21 cellular contexts compared by ENCODE assay signal in the genomic region with DNA sequence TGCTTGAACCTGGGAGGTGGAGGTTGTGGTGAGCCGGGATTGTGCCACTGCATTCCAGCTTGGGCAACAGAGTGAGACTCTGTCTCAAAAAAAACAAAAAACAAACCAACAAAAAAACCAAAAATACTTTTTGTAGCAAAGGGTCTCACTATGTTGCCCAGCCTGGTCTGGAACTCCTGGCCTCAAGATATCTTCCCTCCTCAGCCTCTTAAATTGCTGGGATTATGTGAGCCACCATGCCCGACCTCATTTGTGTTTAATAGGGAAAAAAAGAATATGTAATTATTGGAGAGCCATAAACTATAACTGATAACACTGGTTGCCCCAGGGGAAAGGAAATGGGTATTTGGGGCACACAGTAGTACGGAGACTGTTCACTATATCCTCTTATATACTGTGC.
"Had no signal": no experiment of that assay in that cellular context is flagged by ENCODE, and none has a peak within 500 bp of the region (broad histone marks: within the 10 kb centered on the region; RNA-seq: fewer than 3 reads in every experiment).

No MANE protein-coding gene starts in this region.

- DNase-seq: cerebellar nuclear complex; cortex of kidney; gastrocnemius medialis; head of caudate nucleus; kidney; mesendoderm; midbrain; natural killer cell; occipital lobe; ovary; posterior cingulate gyrus; psoas muscle; right cardiac atrium; spleen; stimulated activated CD4-positive, alpha-beta T cell treated with anti-CD3 and anti-CD28 coated beads, Interleukin-4, amount 100 ng/mL, for 4 hours; stimulated activated naive CD4-positive, alpha-beta T cell; stimulated activated naive CD8-positive, alpha-beta T cell treated with anti-CD3 and anti-CD28 coated beads, Interleukin-15, amount 100 ng/mL, for 72 hours; thyroid gland; trophoblast cell had no signal

- H3K4me3 ChIP-seq: gastrocnemius medialis, ovary, psoas muscle, skin epidermis, spleen, thyroid gland had no signal

- H3K9me3 Mint-ChIP-seq: natural killer cell; stimulated activated naive CD8-positive, alpha-beta T cell treated with anti-CD3 and anti-CD28 coated beads, Interleukin-15, amount 100 ng/mL, for 72 hours had no signal

- H3K27ac ChIP-seq: gastrocnemius medialis, ovary, psoas muscle, skin epidermis, thyroid gland had no signal

- H3K27me3 ChIP-seq: gastrocnemius medialis, ovary, spleen, thyroid gland had no signal

- H3K27ac Mint-ChIP-seq: stimulated activated naive CD8-positive, alpha-beta T cell treated with anti-CD3 and anti-CD28 coated beads, Interleukin-15, amount 100 ng/mL, for 72 hours had no signal

- H3K36me3 Mint-ChIP-seq: natural killer cell had no signal

- H3K27me3 Mint-ChIP-seq: stimulated activated naive CD8-positive, alpha-beta T cell treated with anti-CD3 and anti-CD28 coated beads, Interleukin-15, amount 100 ng/mL, for 72 hours had no signal

- ATAC-seq: gastrocnemius medialis; left lobe of liver; natural killer cell; psoas muscle; right cardiac atrium; stimulated activated naive CD8-positive, alpha-beta T cell treated with anti-CD3 and anti-CD28 coated beads, Interleukin-15, amount 100 ng/mL, for 72 hours had no signal

- H3K36me3 ChIP-seq: gastrocnemius medialis, ovary, thyroid gland had no signal

- H3K4me3 Mint-ChIP-seq: natural killer cell; stimulated activated naive CD8-positive, alpha-beta T cell treated with anti-CD3 and anti-CD28 coated beads, Interleukin-15, amount 100 ng/mL, for 72 hours had no signal

- H3K9me3 ChIP-seq: gastrocnemius medialis, ovary, psoas muscle, spleen, thyroid gland had no signal
